1 cellular context compared by ENCODE assay signal in genomic region chr12:110079477-110080400, GRCh38.
TF ChIP-seq lines count a peak whose summit lies in the region.

No MANE protein-coding gene starts in this region.

TF ChIP-seq in K562, 482 proteins besides CTCF, POLR2A, EP300 and RAD21 (continued from another document and continues in another):
- TF ChIP-seq, protein P1, sequence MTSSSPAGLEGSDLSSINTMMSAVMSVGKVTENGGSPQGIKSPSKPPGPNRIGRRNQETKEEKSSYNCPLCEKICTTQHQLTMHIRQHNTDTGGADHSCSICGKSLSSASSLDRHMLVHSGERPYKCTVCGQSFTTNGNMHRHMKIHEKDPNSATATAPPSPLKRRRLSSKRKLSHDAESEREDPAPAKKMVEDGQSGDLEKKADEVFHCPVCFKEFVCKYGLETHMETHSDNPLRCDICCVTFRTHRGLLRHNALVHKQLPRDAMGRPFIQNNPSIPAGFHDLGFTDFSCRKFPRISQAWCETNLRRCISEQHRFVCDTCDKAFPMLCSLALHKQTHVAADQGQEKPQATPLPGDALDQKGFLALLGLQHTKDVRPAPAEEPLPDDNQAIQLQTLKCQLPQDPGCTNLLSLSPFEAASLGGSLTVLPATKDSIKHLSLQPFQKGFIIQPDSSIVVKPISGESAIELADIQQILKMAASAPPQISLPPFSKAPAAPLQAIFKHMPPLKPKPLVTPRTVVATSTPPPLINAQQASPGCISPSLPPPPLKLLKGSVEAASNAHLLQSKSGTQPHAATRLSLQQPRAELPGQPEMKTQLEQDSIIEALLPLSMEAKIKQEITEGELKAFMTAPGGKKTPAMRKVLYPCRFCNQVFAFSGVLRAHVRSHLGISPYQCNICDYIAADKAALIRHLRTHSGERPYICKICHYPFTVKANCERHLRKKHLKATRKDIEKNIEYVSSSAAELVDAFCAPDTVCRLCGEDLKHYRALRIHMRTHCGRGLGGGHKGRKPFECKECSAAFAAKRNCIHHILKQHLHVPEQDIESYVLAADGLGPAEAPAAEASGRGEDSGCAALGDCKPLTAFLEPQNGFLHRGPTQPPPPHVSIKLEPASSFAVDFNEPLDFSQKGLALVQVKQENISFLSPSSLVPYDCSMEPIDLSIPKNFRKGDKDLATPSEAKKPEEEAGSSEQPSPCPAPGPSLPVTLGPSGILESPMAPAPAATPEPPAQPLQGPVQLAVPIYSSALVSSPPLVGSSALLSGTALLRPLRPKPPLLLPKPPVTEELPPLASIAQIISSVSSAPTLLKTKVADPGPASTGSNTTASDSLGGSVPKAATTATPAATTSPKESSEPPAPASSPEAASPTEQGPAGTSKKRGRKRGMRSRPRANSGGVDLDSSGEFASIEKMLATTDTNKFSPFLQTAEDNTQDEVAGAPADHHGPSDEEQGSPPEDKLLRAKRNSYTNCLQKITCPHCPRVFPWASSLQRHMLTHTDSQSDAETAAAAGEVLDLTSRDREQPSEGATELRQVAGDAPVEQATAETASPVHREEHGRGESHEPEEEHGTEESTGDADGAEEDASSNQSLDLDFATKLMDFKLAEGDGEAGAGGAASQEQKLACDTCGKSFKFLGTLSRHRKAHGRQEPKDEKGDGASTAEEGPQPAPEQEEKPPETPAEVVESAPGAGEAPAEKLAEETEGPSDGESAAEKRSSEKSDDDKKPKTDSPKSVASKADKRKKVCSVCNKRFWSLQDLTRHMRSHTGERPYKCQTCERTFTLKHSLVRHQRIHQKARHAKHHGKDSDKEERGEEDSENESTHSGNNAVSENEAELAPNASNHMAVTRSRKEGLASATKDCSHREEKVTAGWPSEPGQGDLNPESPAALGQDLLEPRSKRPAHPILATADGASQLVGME (CRISPR knock-in tag; IDR thresholded peaks at IDR 0.05): no peak
- no peak; the same call in none of the 2 replicates for TF ChIP-seq CREM (IDR thresholded peaks at IDR 0.05; ENCODE audit: low read depth)
- TF ChIP-seq ZNF277 (CRISPR knock-in tag; IDR thresholded peaks at IDR 0.05; ENCODE audit: borderline replicate concordance): no peak
- TF ChIP-seq PKNOX1 (IDR thresholded peaks at IDR 0.05): peak; percentile 49; the same call in 1 of the 2 replicates
- TF ChIP-seq TRIM28 (IDR thresholded peaks at IDR 0.05): no peak
- TF ChIP-seq TCF15 (CRISPR knock-in tag; IDR thresholded peaks at IDR 0.05): peak; percentile 15; the same call in 1 of the 2 replicates
- TF ChIP-seq SAFB2 (IDR thresholded peaks at IDR 0.05; ENCODE audit: borderline replicate concordance, low read depth, low read length, severe bottlenecking): no peak
- peak; percentile 16; the same call in 1 of the 2 replicates for TF ChIP-seq RB1 (IDR thresholded peaks at IDR 0.05; ENCODE audit: low read depth)
- TF ChIP-seq, protein P2, sequence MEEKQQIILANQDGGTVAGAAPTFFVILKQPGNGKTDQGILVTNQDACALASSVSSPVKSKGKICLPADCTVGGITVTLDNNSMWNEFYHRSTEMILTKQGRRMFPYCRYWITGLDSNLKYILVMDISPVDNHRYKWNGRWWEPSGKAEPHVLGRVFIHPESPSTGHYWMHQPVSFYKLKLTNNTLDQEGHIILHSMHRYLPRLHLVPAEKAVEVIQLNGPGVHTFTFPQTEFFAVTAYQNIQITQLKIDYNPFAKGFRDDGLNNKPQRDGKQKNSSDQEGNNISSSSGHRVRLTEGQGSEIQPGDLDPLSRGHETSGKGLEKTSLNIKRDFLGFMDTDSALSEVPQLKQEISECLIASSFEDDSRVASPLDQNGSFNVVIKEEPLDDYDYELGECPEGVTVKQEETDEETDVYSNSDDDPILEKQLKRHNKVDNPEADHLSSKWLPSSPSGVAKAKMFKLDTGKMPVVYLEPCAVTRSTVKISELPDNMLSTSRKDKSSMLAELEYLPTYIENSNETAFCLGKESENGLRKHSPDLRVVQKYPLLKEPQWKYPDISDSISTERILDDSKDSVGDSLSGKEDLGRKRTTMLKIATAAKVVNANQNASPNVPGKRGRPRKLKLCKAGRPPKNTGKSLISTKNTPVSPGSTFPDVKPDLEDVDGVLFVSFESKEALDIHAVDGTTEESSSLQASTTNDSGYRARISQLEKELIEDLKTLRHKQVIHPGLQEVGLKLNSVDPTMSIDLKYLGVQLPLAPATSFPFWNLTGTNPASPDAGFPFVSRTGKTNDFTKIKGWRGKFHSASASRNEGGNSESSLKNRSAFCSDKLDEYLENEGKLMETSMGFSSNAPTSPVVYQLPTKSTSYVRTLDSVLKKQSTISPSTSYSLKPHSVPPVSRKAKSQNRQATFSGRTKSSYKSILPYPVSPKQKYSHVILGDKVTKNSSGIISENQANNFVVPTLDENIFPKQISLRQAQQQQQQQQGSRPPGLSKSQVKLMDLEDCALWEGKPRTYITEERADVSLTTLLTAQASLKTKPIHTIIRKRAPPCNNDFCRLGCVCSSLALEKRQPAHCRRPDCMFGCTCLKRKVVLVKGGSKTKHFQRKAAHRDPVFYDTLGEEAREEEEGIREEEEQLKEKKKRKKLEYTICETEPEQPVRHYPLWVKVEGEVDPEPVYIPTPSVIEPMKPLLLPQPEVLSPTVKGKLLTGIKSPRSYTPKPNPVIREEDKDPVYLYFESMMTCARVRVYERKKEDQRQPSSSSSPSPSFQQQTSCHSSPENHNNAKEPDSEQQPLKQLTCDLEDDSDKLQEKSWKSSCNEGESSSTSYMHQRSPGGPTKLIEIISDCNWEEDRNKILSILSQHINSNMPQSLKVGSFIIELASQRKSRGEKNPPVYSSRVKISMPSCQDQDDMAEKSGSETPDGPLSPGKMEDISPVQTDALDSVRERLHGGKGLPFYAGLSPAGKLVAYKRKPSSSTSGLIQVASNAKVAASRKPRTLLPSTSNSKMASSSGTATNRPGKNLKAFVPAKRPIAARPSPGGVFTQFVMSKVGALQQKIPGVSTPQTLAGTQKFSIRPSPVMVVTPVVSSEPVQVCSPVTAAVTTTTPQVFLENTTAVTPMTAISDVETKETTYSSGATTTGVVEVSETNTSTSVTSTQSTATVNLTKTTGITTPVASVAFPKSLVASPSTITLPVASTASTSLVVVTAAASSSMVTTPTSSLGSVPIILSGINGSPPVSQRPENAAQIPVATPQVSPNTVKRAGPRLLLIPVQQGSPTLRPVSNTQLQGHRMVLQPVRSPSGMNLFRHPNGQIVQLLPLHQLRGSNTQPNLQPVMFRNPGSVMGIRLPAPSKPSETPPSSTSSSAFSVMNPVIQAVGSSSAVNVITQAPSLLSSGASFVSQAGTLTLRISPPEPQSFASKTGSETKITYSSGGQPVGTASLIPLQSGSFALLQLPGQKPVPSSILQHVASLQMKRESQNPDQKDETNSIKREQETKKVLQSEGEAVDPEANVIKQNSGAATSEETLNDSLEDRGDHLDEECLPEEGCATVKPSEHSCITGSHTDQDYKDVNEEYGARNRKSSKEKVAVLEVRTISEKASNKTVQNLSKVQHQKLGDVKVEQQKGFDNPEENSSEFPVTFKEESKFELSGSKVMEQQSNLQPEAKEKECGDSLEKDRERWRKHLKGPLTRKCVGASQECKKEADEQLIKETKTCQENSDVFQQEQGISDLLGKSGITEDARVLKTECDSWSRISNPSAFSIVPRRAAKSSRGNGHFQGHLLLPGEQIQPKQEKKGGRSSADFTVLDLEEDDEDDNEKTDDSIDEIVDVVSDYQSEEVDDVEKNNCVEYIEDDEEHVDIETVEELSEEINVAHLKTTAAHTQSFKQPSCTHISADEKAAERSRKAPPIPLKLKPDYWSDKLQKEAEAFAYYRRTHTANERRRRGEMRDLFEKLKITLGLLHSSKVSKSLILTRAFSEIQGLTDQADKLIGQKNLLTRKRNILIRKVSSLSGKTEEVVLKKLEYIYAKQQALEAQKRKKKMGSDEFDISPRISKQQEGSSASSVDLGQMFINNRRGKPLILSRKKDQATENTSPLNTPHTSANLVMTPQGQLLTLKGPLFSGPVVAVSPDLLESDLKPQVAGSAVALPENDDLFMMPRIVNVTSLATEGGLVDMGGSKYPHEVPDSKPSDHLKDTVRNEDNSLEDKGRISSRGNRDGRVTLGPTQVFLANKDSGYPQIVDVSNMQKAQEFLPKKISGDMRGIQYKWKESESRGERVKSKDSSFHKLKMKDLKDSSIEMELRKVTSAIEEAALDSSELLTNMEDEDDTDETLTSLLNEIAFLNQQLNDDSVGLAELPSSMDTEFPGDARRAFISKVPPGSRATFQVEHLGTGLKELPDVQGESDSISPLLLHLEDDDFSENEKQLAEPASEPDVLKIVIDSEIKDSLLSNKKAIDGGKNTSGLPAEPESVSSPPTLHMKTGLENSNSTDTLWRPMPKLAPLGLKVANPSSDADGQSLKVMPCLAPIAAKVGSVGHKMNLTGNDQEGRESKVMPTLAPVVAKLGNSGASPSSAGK (IDR thresholded peaks at IDR 0.05): peak; percentile 99
- no peak for TF ChIP-seq ZNF174 (CRISPR knock-in tag; IDR thresholded peaks at IDR 0.05)
- peak; percentile 90 for TF ChIP-seq USF1 (CRISPR knock-in tag; IDR thresholded peaks at IDR 0.05)
- TF ChIP-seq SREBF2 (CRISPR knock-in tag; IDR thresholded peaks at IDR 0.05): no peak
- TF ChIP-seq ZNF23 (CRISPR knock-in tag; IDR thresholded peaks at IDR 0.05): no peak
- no peak for TF ChIP-seq FIP1L1 (IDR thresholded peaks at IDR 0.05; ENCODE audit: low read depth, low read length, poor library complexity, severe bottlenecking)
- TF ChIP-seq CSDE1 (IDR thresholded peaks at IDR 0.05): no peak
- TF ChIP-seq SPI1 (IDR thresholded peaks at IDR 0.05; ENCODE audit: borderline replicate concordance, low read depth, low read length): peak; percentile 77
- peak; percentile 7; the same call in 1 of the 2 replicates for TF ChIP-seq MAFK (IDR thresholded peaks at IDR 0.05; ENCODE audit: low read length)
- TF ChIP-seq ARID1B (IDR thresholded peaks at IDR 0.05): peak; percentile 75
- TF ChIP-seq, protein P3, sequence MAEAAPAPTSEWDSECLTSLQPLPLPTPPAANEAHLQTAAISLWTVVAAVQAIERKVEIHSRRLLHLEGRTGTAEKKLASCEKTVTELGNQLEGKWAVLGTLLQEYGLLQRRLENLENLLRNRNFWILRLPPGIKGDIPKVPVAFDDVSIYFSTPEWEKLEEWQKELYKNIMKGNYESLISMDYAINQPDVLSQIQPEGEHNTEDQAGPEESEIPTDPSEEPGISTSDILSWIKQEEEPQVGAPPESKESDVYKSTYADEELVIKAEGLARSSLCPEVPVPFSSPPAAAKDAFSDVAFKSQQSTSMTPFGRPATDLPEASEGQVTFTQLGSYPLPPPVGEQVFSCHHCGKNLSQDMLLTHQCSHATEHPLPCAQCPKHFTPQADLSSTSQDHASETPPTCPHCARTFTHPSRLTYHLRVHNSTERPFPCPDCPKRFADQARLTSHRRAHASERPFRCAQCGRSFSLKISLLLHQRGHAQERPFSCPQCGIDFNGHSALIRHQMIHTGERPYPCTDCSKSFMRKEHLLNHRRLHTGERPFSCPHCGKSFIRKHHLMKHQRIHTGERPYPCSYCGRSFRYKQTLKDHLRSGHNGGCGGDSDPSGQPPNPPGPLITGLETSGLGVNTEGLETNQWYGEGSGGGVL (CRISPR knock-in tag; IDR thresholded peaks at IDR 0.05): no peak
- TF ChIP-seq PYGO2 (tag; IDR thresholded peaks at IDR 0.05): no peak; the same call in 1 of the 2 replicates
- TF ChIP-seq, protein P4, sequence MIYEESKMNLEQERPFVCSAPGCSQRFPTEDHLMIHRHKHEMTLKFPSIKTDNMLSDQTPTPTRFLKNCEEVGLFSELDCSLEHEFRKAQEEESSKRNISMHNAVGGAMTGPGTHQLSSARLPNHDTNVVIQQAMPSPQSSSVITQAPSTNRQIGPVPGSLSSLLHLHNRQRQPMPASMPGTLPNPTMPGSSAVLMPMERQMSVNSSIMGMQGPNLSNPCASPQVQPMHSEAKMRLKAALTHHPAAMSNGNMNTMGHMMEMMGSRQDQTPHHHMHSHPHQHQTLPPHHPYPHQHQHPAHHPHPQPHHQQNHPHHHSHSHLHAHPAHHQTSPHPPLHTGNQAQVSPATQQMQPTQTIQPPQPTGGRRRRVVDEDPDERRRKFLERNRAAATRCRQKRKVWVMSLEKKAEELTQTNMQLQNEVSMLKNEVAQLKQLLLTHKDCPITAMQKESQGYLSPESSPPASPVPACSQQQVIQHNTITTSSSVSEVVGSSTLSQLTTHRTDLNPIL (CRISPR knock-in tag; IDR thresholded peaks at IDR 0.05): no peak
- TF ChIP-seq HMGN3 (IDR thresholded peaks at IDR 0.05; ENCODE audit: borderline replicate concordance, extremely low read depth, insufficient read length, low read depth, low read length): no peak
- TF ChIP-seq SRSF7 (optimal IDR thresholded peaks at IDR 0.05; ENCODE audit: low read depth, low read length): no peak
- peak; percentile 88 for TF ChIP-seq ZKSCAN8 (CRISPR knock-in tag; IDR thresholded peaks at IDR 0.05)
- TF ChIP-seq NFATC3 (IDR thresholded peaks at IDR 0.05): no peak
- peak; percentile 84 for TF ChIP-seq FOXJ2 (tag; IDR thresholded peaks at IDR 0.05)
- TF ChIP-seq SOX6 (IDR thresholded peaks at IDR 0.05): peak; percentile 93
- no peak for TF ChIP-seq BRF1 (IDR thresholded peaks at IDR 0.05; ENCODE audit: borderline replicate concordance, extremely low read depth, insufficient read length)
- TF ChIP-seq THRA (IDR thresholded peaks at IDR 0.05): no peak
- TF ChIP-seq HMG20B (CRISPR knock-in tag; IDR thresholded peaks at IDR 0.05): no peak
